ENCODE assay signal across 16 cellular contexts in genomic region chr4:134078230-134078914, GRCh38.
DNase-seq lines count a peak whose midpoint lies in the region; ATAC-seq lines count a peak whose summit lies in the region.
"Had no signal": no experiment of that assay in that cellular context is flagged by ENCODE, and none has a peak within 500 bp of the region (broad histone marks: within the 10 kb centered on the region; RNA-seq: fewer than 3 reads in every experiment).

No MANE protein-coding gene starts in this region.

- H3K79me2 ChIP-seq in ACC112 (ENCODE audit: control insufficient read depth, insufficient read depth, low read length, unreplicated experiment) (no peaks in the 10 kb centered on the region), Karpas-422 (ENCODE audit: low read length) (no peaks in the 10 kb centered on the region)

- peak overlapping the region; percentile 55 for H3K4me2 ChIP-seq in Karpas-422 (ENCODE audit: low read depth, low read length, poor library complexity, severe bottlenecking)

- H3K9me2 ChIP-seq in Karpas-422 (replicated peaks; ENCODE audit: insufficient read depth, low read length): no peaks in the 10 kb centered on the region

- no peaks in the 10 kb centered on the region; the same call in 1 of the 2 replicates for H3K9me3 ChIP-seq in Karpas-422 (ENCODE audit: low read length)
- H3K9me3 ChIP-seq: esophagus muscularis mucosa, HAP-1, neutrophil, SJSA1 had no signal

- H3K27ac ChIP-seq in ACC112 (ENCODE audit: low read depth, low read length) (no peak overlapping the region), Karpas-422 (ENCODE audit: low read length) (no peak overlapping the region)
- H3K27ac ChIP-seq: esophagus muscularis mucosa, neutrophil, SJSA1 had no signal

- no peaks in the 10 kb centered on the region for H3K27me3 ChIP-seq in ACC112 (ENCODE audit: insufficient read depth, low read length)
- no peaks in the 10 kb centered on the region for H3K27me3 ChIP-seq in Karpas-422 (ENCODE audit: low read length)
- H3K27me3 ChIP-seq: esophagus muscularis mucosa, neutrophil, SJSA1 had no signal

- H4K20me1 ChIP-seq in Karpas-422 (ENCODE audit: insufficient read depth, low read depth, low read length): no peaks in the 10 kb centered on the region

- H3K4me3 ChIP-seq in ACC112 (ENCODE audit: low read depth, low read length) (peak overlapping the region; percentile 57), Karpas-422 (ENCODE audit: low read length) (peak overlapping the region; percentile 30; the same call in 1 of the 2 replicates)
- H3K4me3 ChIP-seq: esophagus muscularis mucosa, HAP-1, SJSA1 had no signal

- H3K36me3 ChIP-seq in ACC112 (ENCODE audit: insufficient read depth, low read length): no peaks in the 10 kb centered on the region
- no peaks in the 10 kb centered on the region for H3K36me3 ChIP-seq in Karpas-422 (ENCODE audit: insufficient read depth, low read length)
- H3K36me3 ChIP-seq: esophagus muscularis mucosa, HAP-1, neutrophil, SJSA1 had no signal

- no peaks in the 10 kb centered on the region for H3K4me1 ChIP-seq in ACC112 (ENCODE audit: control insufficient read depth, insufficient read depth, low read length, unreplicated experiment)
- peaks cover 10% of the 10 kb centered on the region; the same call in 1 of the 2 replicates for H3K4me1 ChIP-seq in Karpas-422 (ENCODE audit: low read length)
- H3K4me1 ChIP-seq: esophagus muscularis mucosa, HAP-1, SJSA1 had no signal

- peak; percentile 78 for ATAC-seq in GM19043 (IDR thresholded peaks at IDR 0.05; ENCODE audit: low read depth, unreplicated experiment)
- peak; percentile 92 for ATAC-seq in HG02852 (IDR thresholded peaks at IDR 0.05; ENCODE audit: unreplicated experiment)
- no peak for ATAC-seq in GM21737 (IDR thresholded peaks at IDR 0.05; ENCODE audit: unreplicated experiment)
- no peak for ATAC-seq in GM21367 (IDR thresholded peaks at IDR 0.05; ENCODE audit: unreplicated experiment)
- ATAC-seq: activated naive CD8-positive, alpha-beta T cell treated with anti-CD3 and anti-CD28 coated beads, Interleukin-2, amount 50 U/mL, for 24 hours had no signal

- no peak overlapping the region for H2AFZ ChIP-seq in ACC112 (ENCODE audit: low read length, unreplicated experiment)
- peak overlapping the region; percentile 75 for H2AFZ ChIP-seq in Karpas-422 (ENCODE audit: low read length)

- DNase-seq in Karpas-422 (no peak), NCI-H2171 treated with DMSO at 0.1 percent for 48 hours (lab: John Stamatoyannopoulos, UW) (no peak), Kasumi-1 (lab: John Stamatoyannopoulos, UW) (no peak)
- DNase-seq: activated naive CD8-positive, alpha-beta T cell treated with anti-CD3 and anti-CD28 coated beads, Interleukin-2, amount 50 U/mL, for 24 hours; DMS 273 treated with DMSO at 0.1 percent for 48 hours; NCI-H1436; NCI-H82 had no signal

- H3K9ac ChIP-seq in Karpas-422 (ENCODE audit: low read length): 0 out of 2 replicates have a peak overlapping the region, but pooled peaks have one; percentile 20

Comparison
In these comparisons a context has a peak if more than half of its experiments do, and no peak if none do; other contexts are left out.
1. ATAC-seq: peak in GM19043 (single experiment) and HG02852 (single experiment); none in GM21737 (single experiment) and GM21367 (single experiment).